In the genomic region with DNA sequence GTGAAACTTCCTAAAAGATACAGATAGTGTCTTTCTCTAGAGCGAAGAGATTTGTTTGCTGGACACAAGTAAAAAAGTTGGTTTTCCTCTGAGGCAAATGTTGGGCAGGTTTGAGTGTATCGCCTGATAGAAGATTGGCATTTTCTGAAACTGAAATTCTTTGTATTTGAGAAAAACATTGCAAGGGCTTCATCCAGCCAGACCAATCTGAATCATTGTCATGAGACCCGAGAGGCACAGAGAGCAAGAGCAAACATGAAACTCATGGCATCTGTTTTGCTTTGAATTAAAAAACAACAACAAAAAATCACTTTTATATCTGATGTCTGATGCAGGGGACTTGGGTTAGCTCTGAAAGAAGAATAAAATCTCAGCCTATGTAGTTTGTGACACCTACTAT, we compare ENCODE assay signal across 18 cellular contexts.
"Had no signal": no experiment of that assay in that cellular context is flagged by ENCODE, and none has a peak within 500 bp of the region (broad histone marks: within the 10 kb centered on the region; RNA-seq: fewer than 3 reads in every experiment).

No MANE protein-coding gene starts in this region.

- H3K4me1 ChIP-seq: esophagus muscularis mucosa, foreskin keratinocyte, heart left ventricle had no signal

- H3K9me3 ChIP-seq: heart left ventricle, neutrophil had no signal

- H3K27ac ChIP-seq: esophagus muscularis mucosa, foreskin keratinocyte, heart left ventricle, neutrophil had no signal

- ATAC-seq: foreskin keratinocyte, heart left ventricle, right cardiac atrium had no signal

- H3K4me3 ChIP-seq: esophagus muscularis mucosa, heart left ventricle had no signal

- DNase-seq: cortex of kidney; dorsolateral prefrontal cortex; effector CD8-positive, alpha-beta T cell; foreskin keratinocyte; heart left ventricle; hippocampal formation; kidney glomerular epithelial cell; mesendoderm; naive B cell; posterior cingulate gyrus; right cardiac atrium; small intestine; stimulated activated CD4-positive, alpha-beta T cell treated with anti-CD3 and anti-CD28 coated beads, Interleukin-12 subunit alpha, Interleukin-12 subunit beta, amount 100 ng/mL, for 4 hours; stimulated activated CD4-positive, alpha-beta T cell treated with anti-CD3 and anti-CD28 coated beads, Interleukin-2, amount 100 ng/mL, for 48 hours; stimulated activated naive CD4-positive, alpha-beta T cell treated with Interleukin-2 at 50 U/mL for 16 hours; trophoblast cell had no signal

- H3K27me3 ChIP-seq: dorsolateral prefrontal cortex, esophagus muscularis mucosa, foreskin keratinocyte, heart left ventricle, neutrophil had no signal

- H3K36me3 ChIP-seq: esophagus muscularis mucosa, heart left ventricle, neutrophil had no signal
